Comparison of ENCODE assay signal across 6 cellular contexts in the genomic region with DNA sequence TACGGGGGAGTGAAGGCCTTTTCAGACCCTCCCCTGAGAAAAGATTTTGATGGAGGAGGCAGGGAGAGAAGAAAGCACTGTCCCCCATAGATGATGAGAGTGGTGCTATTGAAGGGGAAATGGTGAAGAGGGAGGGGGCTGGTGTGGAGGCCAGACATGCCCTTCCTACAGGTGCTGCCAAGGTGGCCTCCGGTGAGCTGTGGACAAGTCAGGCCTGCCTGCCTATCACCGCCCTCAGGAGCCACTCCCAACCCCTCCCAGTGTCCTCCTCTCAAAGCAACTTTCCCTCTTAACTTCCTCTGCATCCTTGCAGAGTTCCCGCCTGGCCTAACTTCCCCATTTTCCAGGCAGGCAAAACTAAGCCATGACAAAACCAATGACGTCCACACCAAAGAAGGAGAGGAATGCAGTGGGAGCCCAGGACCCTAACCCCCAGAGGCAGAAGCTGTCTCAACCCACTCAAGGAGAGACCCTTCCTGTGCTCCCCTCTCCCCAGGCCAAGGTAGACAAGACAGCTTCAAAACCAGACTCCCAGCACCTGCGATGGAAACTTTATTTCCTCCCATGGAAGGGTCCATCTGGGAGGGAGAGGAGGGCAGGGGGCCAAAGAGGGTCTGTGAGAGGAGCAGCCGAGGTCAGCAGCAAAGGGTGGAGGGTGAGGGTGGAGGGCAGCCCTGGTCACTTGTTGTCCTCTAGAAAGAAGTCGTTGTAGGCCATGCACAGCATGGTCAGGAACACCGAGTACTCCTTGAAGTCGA. TPM values are rescaled to one million over a fixed set of nuclear protein-coding genes. Genes with fewer than 3 reads are reported as not detected.
DNase-seq lines count a peak whose midpoint lies in the region; ATAC-seq and TF ChIP-seq lines count a peak whose summit lies in the region.

No MANE protein-coding gene starts in this region.

- no peaks in the 10 kb centered on the region for H3K27me3 Mint-ChIP-seq in activated CD4-positive, alpha-beta T cell treated with anti-CD3 and anti-CD28 coated beads, Interleukin-2, amount 10 ng/mL, durations not matched to agents 24 days and 14 days
- H3K27me3 Mint-ChIP-seq in glutamatergic neuron (ENCODE audit: unreplicated experiment), result peaks cover 3% of the 10 kb centered on the region

- H3K4me1 ChIP-seq in thyroid gland, result peaks cover 45 to 64% of the 10 kb centered on the region in 2 donors

- no peak for ATAC-seq in HG03175 (IDR thresholded peaks at IDR 0.05; ENCODE audit: unreplicated experiment)
- ATAC-seq in HG03439 (IDR thresholded peaks at IDR 0.05; ENCODE audit: unreplicated experiment), result no peak

- peak overlapping the region in 1 of 3 donors; percentile 82 for H3K4me3 ChIP-seq in thyroid gland (replicated peaks in 1 of 3)

- no peaks in the 10 kb centered on the region for H3K9me3 Mint-ChIP-seq in activated CD4-positive, alpha-beta T cell treated with anti-CD3 and anti-CD28 coated beads, Interleukin-2, amount 10 ng/mL, durations not matched to agents 24 days and 14 days
- H3K9me3 Mint-ChIP-seq in glutamatergic neuron (ENCODE audit: unreplicated experiment), result no peaks in the 10 kb centered on the region

- WGBS in thyroid gland, 2 donors, result 72 to 73% methylated on average over 10 of the region's 10 CpGs

- no peaks in the 10 kb centered on the region for H3K36me3 ChIP-seq in thyroid gland

- intact Hi-C loops in activated CD4-positive, alpha-beta T cell treated with anti-CD3 and anti-CD28 coated beads, Interleukin-2, amount 10 ng/mL, durations not matched to agents 24 days and 14 days (cut with micrococcal nuclease), result loop anchor here (10.0 kb wide), 1 partner anchor 428 kb away; a partner anchor contains a TSS
- intact Hi-C loops in thyroid gland (cut with DNase I), result no loop called here

- TF ChIP-seq CTCF in glutamatergic neuron (IDR thresholded peaks at IDR 0.05; ENCODE audit: partially characterized antibody, unreplicated experiment), result no peak
- no peak for TF ChIP-seq CTCF in thyroid gland (IDR thresholded peaks at IDR 0.05)

- H3K27ac Mint-ChIP-seq in activated CD4-positive, alpha-beta T cell treated with anti-CD3 and anti-CD28 coated beads, Interleukin-2, amount 10 ng/mL, durations not matched to agents 24 days and 14 days, result peak overlapping the region; percentile 98
- H3K27ac Mint-ChIP-seq in glutamatergic neuron (ENCODE audit: unreplicated experiment), result no peak overlapping the region

- H3K4me3 Mint-ChIP-seq in activated CD4-positive, alpha-beta T cell treated with anti-CD3 and anti-CD28 coated beads, Interleukin-2, amount 10 ng/mL, durations not matched to agents 24 days and 14 days, result peak overlapping the region; percentile 92
- peak overlapping the region; percentile 86 for H3K4me3 Mint-ChIP-seq in glutamatergic neuron (ENCODE audit: unreplicated experiment)

- peaks cover 77% of the 10 kb centered on the region for H3K4me1 Mint-ChIP-seq in activated CD4-positive, alpha-beta T cell treated with anti-CD3 and anti-CD28 coated beads, Interleukin-2, amount 10 ng/mL, durations not matched to agents 24 days and 14 days
- peaks cover 35% of the 10 kb centered on the region for H3K4me1 Mint-ChIP-seq in glutamatergic neuron (ENCODE audit: low read depth, unreplicated experiment)

- H3K9me3 ChIP-seq in thyroid gland, result no peaks in the 10 kb centered on the region

- H3K27me3 ChIP-seq in thyroid gland, result no peaks in the 10 kb centered on the region

- TF ChIP-seq POLR2A in thyroid gland (IDR thresholded peaks at IDR 0.05), result no peak

- peaks cover 15% of the 10 kb centered on the region for H3K36me3 Mint-ChIP-seq in activated CD4-positive, alpha-beta T cell treated with anti-CD3 and anti-CD28 coated beads, Interleukin-2, amount 10 ng/mL, durations not matched to agents 24 days and 14 days (ENCODE audit: low read depth)
- H3K36me3 Mint-ChIP-seq in glutamatergic neuron (ENCODE audit: unreplicated experiment), result no peaks in the 10 kb centered on the region

- DNase-seq in activated CD4-positive, alpha-beta T cell treated with anti-CD3 and anti-CD28 coated beads, Interleukin-2, amount 10 ng/mL, durations not matched to agents 24 days and 14 days, result no peak
- no peak for DNase-seq in activated CD4-positive, alpha-beta T cell treated with anti-CD3 and anti-CD28 coated beads for 48 hours
- DNase-seq in glutamatergic neuron, result no peak
- DNase-seq in thyroid gland, result peak; percentile 75 to 78

- H3K27ac ChIP-seq in thyroid gland, result peak overlapping the region; percentile 98 to 99 (median 98)

RNA-seq across cellular contexts. Expression of a gene that starts 1.0 kb away (rescaled TPM):
- 166 and 174 TPM in 2 replicates for total RNA-seq in activated CD4-positive, alpha-beta T cell treated with anti-CD3 and anti-CD28 coated beads, Interleukin-2, amount 10 ng/mL, durations not matched to agents 24 days and 14 days
- total RNA-seq in glutamatergic neuron (ENCODE audit: unreplicated experiment), result 41.9 TPM
- total RNA-seq in thyroid gland, result 100 to 1,000 TPM; 128 to 573 (median 360) TPM

RNA-seq across cellular contexts. Expression of a gene that starts 3.9 kb away (rescaled TPM):
- 2.3 and 2.6 TPM in 2 replicates for total RNA-seq in activated CD4-positive, alpha-beta T cell treated with anti-CD3 and anti-CD28 coated beads, Interleukin-2, amount 10 ng/mL, durations not matched to agents 24 days and 14 days
- total RNA-seq in glutamatergic neuron (ENCODE audit: unreplicated experiment) (not detected), thyroid gland (10 to 100 TPM in 1 of 4 donors, 1 to 10 TPM in 3; 2.2 to 12.6 (median 6.5) TPM)

RNA-seq across cellular contexts. Expression of a gene that starts 8.8 kb away (rescaled TPM):
- 132 and 134 TPM in 2 replicates for total RNA-seq in activated CD4-positive, alpha-beta T cell treated with anti-CD3 and anti-CD28 coated beads, Interleukin-2, amount 10 ng/mL, durations not matched to agents 24 days and 14 days
- total RNA-seq in glutamatergic neuron (ENCODE audit: unreplicated experiment), result 4.7 TPM
- total RNA-seq in thyroid gland, result 100 to 1,000 TPM in 2 of 4 donors, 10 to 100 TPM in 2; 57.3 to 251 (median 133) TPM

RNA-seq across cellular contexts. Expression of a gene that starts 12.3 kb away (rescaled TPM):
- total RNA-seq in activated CD4-positive, alpha-beta T cell treated with anti-CD3 and anti-CD28 coated beads, Interleukin-2, amount 10 ng/mL, durations not matched to agents 24 days and 14 days, result not detected in 2 replicates
- not detected for total RNA-seq in glutamatergic neuron (ENCODE audit: unreplicated experiment)
- total RNA-seq in thyroid gland, result 1 to 10 TPM in 1 of 4 donors, under 1 TPM in 1, not detected in 2; 0.83 to 1.7 TPM

RNA-seq across cellular contexts. Expression of a gene that starts 28.8 kb away (rescaled TPM):
- 0.40 and 1.2 TPM in 2 replicates for total RNA-seq in activated CD4-positive, alpha-beta T cell treated with anti-CD3 and anti-CD28 coated beads, Interleukin-2, amount 10 ng/mL, durations not matched to agents 24 days and 14 days
- 1.1 TPM for total RNA-seq in glutamatergic neuron (ENCODE audit: unreplicated experiment)
- 10 to 100 TPM in 1 of 4 donors, 1 to 10 TPM in 3; 2.6 to 10.1 (median 5.9) TPM for total RNA-seq in thyroid gland

Comparison
In these comparisons a context has a peak if more than half of its experiments do, and no peak if none do; other contexts are left out.
1. DNase-seq: peak in thyroid gland (2 of 2); none in activated CD4-positive, alpha-beta T cell treated with anti-CD3 and anti-CD28 coated beads, Interleukin-2, amount 10 ng/mL, durations not matched to agents 24 days and 14 days (single experiment), activated CD4-positive, alpha-beta T cell treated with anti-CD3 and anti-CD28 coated beads for 48 hours (single experiment) and glutamatergic neuron (single experiment).
2. RNA of a gene that starts 8.8 kb away (total RNA-seq): 57.3 to 251 TPM in thyroid gland and 132 to 134 TPM in activated CD4-positive, alpha-beta T cell treated with anti-CD3 and anti-CD28 coated beads, Interleukin-2, amount 10 ng/mL, durations not matched to agents 24 days and 14 days; 4.7 TPM in glutamatergic neuron (single experiment); every median in the first group is over 10 times any median in the second.